In genomic region chr4:1990348-1990645, GRCh38 we compare ENCODE assay signal across 15 cellular contexts. TPM values are rescaled to one million over a fixed set of nuclear protein-coding genes. Genes with fewer than 3 reads are reported as not detected.
DNase-seq lines count a peak whose midpoint lies in the region; ATAC-seq and TF ChIP-seq lines count a peak whose summit lies in the region.
"Had no signal": no experiment of that assay in that cellular context is flagged by ENCODE, and none has a peak within 500 bp of the region (broad histone marks: within the 10 kb centered on the region; RNA-seq: fewer than 3 reads in every experiment).

No MANE protein-coding gene starts in this region.

- H3K27ac ChIP-seq in osteoblast (ENCODE audit: low read depth, low read length) (no peak overlapping the region), aorta (ENCODE audit: low read depth in 1 of 2, low read length in 2 of 2) (no peak overlapping the region)

- no peaks in the 10 kb centered on the region for H3K9me3 Mint-ChIP-seq in natural killer cell treated with Interleukin-12 subunit alpha and Interleukin-12 subunit beta and Interleukin-15 and Interleukin-18, amount 100 ng/mL, for 72 hours
- H3K9me3 Mint-ChIP-seq in natural killer cell (no peaks in the 10 kb centered on the region), chondrocyte (ENCODE audit: low read depth) (no peaks in the 10 kb centered on the region)
- H3K9me3 Mint-ChIP-seq: CD4-positive, alpha-beta memory T cell had no signal

- no peaks in the 10 kb centered on the region for H3K27me3 Mint-ChIP-seq in natural killer cell treated with Interleukin-12 subunit alpha and Interleukin-12 subunit beta and Interleukin-15 and Interleukin-18, amount 100 ng/mL, for 72 hours
- H3K27me3 Mint-ChIP-seq in natural killer cell (ENCODE audit: low read depth in 2 of 2) = no peaks in the 10 kb centered on the region
- H3K27me3 Mint-ChIP-seq in chondrocyte (ENCODE audit: low read depth) = no peaks in the 10 kb centered on the region
- H3K27me3 Mint-ChIP-seq: B cell; CD4-positive, alpha-beta memory T cell had no signal

- DNase-seq in natural killer cell treated with Interleukin-12 subunit alpha and Interleukin-12 subunit beta and Interleukin-15 and Interleukin-18, amount 100 ng/mL, for 72 hours (ENCODE audit: low spot score) = peak; percentile 60
- no peak for DNase-seq in natural killer cell
- peak; percentile 66 for DNase-seq in chondrocyte (ENCODE audit: low spot score)
- peak; percentile 26 for DNase-seq in osteoblast (ENCODE audit: insufficient read length, low spot score, missing footprints)
- DNase-seq in NCI-H2081 (lab: John Stamatoyannopoulos, UW) = no peak
- no peak for DNase-seq in aorta
- DNase-seq: CD4-positive, alpha-beta memory T cell; DMS79; KG1; NCI-H1048; NCI-H146; NCI-H345; NCI-H526 treated with DMSO at 0.1 percent for 48 hours had no signal

- peaks cover 28% of the 10 kb centered on the region for H3K79me2 ChIP-seq in osteoblast (ENCODE audit: insufficient read depth, low read length)

- H3K4me3 ChIP-seq in osteoblast (ENCODE audit: insufficient read depth, low read length) (no peak overlapping the region), aorta (ENCODE audit: low read length in 2 of 2) (no peak overlapping the region)

- no peak overlapping the region for H2AFZ ChIP-seq in osteoblast (ENCODE audit: low read length)

- 84 to 87% methylated on average over 10 of the region's 10 CpGs for WGBS in aorta, 2 donors

- no peak overlapping the region for H3K27ac Mint-ChIP-seq in natural killer cell treated with Interleukin-12 subunit alpha and Interleukin-12 subunit beta and Interleukin-15 and Interleukin-18, amount 100 ng/mL, for 72 hours
- no peak overlapping the region for H3K27ac Mint-ChIP-seq in natural killer cell
- no peak overlapping the region for H3K27ac Mint-ChIP-seq in chondrocyte (ENCODE audit: unreplicated experiment)
- H3K27ac Mint-ChIP-seq: B cell had no signal

- no peak for TF ChIP-seq CTCF in natural killer cell (IDR thresholded peaks at IDR 0.05)
- TF ChIP-seq CTCF in chondrocyte (IDR thresholded peaks at IDR 0.05) = no peak
- no peak for TF ChIP-seq CTCF in osteoblast (IDR thresholded peaks at IDR 0.05; ENCODE audit: extremely low read depth, low read depth, low read length)

- intact Hi-C loops in natural killer cell (cut with micrococcal nuclease) (no loop called here), aorta (cut with DNase I) (no loop called here)

- no peaks in the 10 kb centered on the region for H3K36me3 Mint-ChIP-seq in natural killer cell treated with Interleukin-12 subunit alpha and Interleukin-12 subunit beta and Interleukin-15 and Interleukin-18, amount 100 ng/mL, for 72 hours
- H3K36me3 Mint-ChIP-seq in natural killer cell (no peaks in the 10 kb centered on the region), chondrocyte (ENCODE audit: low read depth) (peaks cover 5% of the 10 kb centered on the region)

- H3K27me3 ChIP-seq in osteoblast (ENCODE audit: insufficient read depth, low read length) (no peaks in the 10 kb centered on the region), aorta (ENCODE audit: control insufficient read depth in 1 of 2, insufficient read depth in 2 of 2, low read length in 1 of 2) (no peaks in the 10 kb centered on the region)

- ATAC-seq in natural killer cell treated with Interleukin-12 subunit alpha and Interleukin-12 subunit beta and Interleukin-15 and Interleukin-18, amount 100 ng/mL, for 72 hours = no peak
- ATAC-seq in natural killer cell = no peak
- no peak for ATAC-seq in aorta (ENCODE audit: low FRiP score)
- ATAC-seq in GM19463 (IDR thresholded peaks at IDR 0.05; ENCODE audit: unreplicated experiment) = no peak

- H3K4me2 ChIP-seq in osteoblast (ENCODE audit: insufficient read depth, low read length) = no peak overlapping the region

- H3K9me3 ChIP-seq in osteoblast (ENCODE audit: low read depth, low read length) (no peaks in the 10 kb centered on the region), aorta (ENCODE audit: control insufficient read depth, low read length) (no peaks in the 10 kb centered on the region)

- peaks cover 18% of the 10 kb centered on the region for H4K20me1 ChIP-seq in osteoblast (ENCODE audit: insufficient read depth, low read length)

- H3K4me1 ChIP-seq in osteoblast (ENCODE audit: insufficient read depth, low read length) (no peaks in the 10 kb centered on the region), aorta (ENCODE audit: control insufficient read depth in 1 of 2, insufficient read depth in 2 of 2, low read length in 2 of 2) (no peaks in the 10 kb centered on the region)

- H3K4me3 Mint-ChIP-seq in natural killer cell treated with Interleukin-12 subunit alpha and Interleukin-12 subunit beta and Interleukin-15 and Interleukin-18, amount 100 ng/mL, for 72 hours = no peak overlapping the region
- H3K4me3 Mint-ChIP-seq in natural killer cell = no peak overlapping the region
- H3K4me3 Mint-ChIP-seq in chondrocyte (ENCODE audit: unreplicated experiment) = no peak overlapping the region
- H3K4me3 Mint-ChIP-seq: B cell had no signal

- peaks cover 0 to 2% of the 10 kb centered on the region in 2 donors for H3K4me1 Mint-ChIP-seq in natural killer cell treated with Interleukin-12 subunit alpha and Interleukin-12 subunit beta and Interleukin-15 and Interleukin-18, amount 100 ng/mL, for 72 hours (ENCODE audit: low read depth in 2 of 2)
- H3K4me1 Mint-ChIP-seq in natural killer cell = no peaks in the 10 kb centered on the region
- no peaks in the 10 kb centered on the region for H3K4me1 Mint-ChIP-seq in chondrocyte (ENCODE audit: low read depth)

- H3K36me3 ChIP-seq in osteoblast (ENCODE audit: insufficient read depth, low read length) (peaks cover 6% of the 10 kb centered on the region), aorta (ENCODE audit: control insufficient read depth in 1 of 2, insufficient read depth in 2 of 2, low read length in 1 of 2) (peaks cover 0 to 5% of the 10 kb centered on the region in 2 donors)

RNA-seq across cellular contexts. Expression of gene NELFA, which starts 18.5 kb away (rescaled TPM):
- 10 to 100 TPM; 29.6 to 59.3 TPM for total RNA-seq in natural killer cell treated with Interleukin-12 subunit alpha and Interleukin-12 subunit beta and Interleukin-15 and Interleukin-18, amount 100 ng/mL, for 72 hours
- total RNA-seq in natural killer cell (10 to 100 TPM; 38.7 to 47.6 (median 46.0) TPM), chondrocyte (23.5 to 25.6 TPM (median 24.0 TPM) in 3 replicates), osteoblast (19.2 and 19.9 TPM in 2 replicates), aorta (10 to 100 TPM; 17.7 to 27.4 TPM)
- 10 to 100 TPM in 1 of 2 donors, 1 to 10 TPM in 1; 5.8 to 21.7 TPM for polyA plus RNA-seq in aorta

Comparison
In these comparisons a context has a peak if more than half of its experiments do, and no peak if none do; other contexts are left out.
1. DNase-seq: peak in natural killer cell treated with Interleukin-12 subunit alpha and Interleukin-12 subunit beta and Interleukin-15 and Interleukin-18, amount 100 ng/mL, for 72 hours (single experiment), chondrocyte (single experiment) and osteoblast (single experiment); none in natural killer cell (single experiment), NCI-H2081 (0 of 2) and aorta (0 of 2).